Comparison of ENCODE assay signal across 30 cellular contexts in the genomic region with DNA sequence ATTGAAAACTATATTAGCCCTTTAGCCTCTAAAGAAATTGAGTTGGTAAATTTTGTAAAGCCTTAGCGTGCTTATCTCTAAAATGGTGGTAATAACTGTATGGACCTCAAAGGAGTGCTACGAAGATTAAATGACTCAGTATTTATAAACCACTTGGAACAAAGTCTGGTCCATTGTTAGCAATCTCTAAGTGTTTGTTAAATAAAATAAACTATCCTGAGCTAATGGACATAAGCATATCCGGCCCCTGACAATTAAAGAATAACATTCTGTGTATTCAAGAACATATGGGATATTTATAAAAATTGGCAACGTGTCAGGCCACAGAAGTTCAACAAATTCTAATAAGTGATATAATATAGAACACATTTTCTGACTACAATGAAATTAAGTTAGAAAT.
DNase-seq lines count a peak whose midpoint lies in the region; ATAC-seq, FAIRE-seq and TF ChIP-seq lines count a peak whose summit lies in the region.
"Had no signal": no experiment of that assay in that cellular context is flagged by ENCODE, and none has a peak within 500 bp of the region (broad histone marks: within the 10 kb centered on the region; RNA-seq: fewer than 3 reads in every experiment).

No MANE protein-coding gene starts in this region.

- 0 out of 2 replicates have a peak, but pooled peaks cover 4% of the 10 kb centered on the region for H3K36me3 ChIP-seq in ACC112 (ENCODE audit: insufficient read depth, low read length)
- no peaks in the 10 kb centered on the region for H3K36me3 ChIP-seq in HEK293 (ENCODE audit: control insufficient read depth in 2 of 2, insufficient read depth in 1 of 2, low read length in 2 of 2)
- H3K36me3 ChIP-seq in SJSA1, result no peaks in the 10 kb centered on the region
- H3K36me3 ChIP-seq in HepG2 (replicated peaks in 1 of 2; ENCODE audit: control insufficient read depth in 1 of 2, insufficient read depth in 2 of 2, low read length in 2 of 2), result no peaks in the 10 kb centered on the region
- H3K36me3 ChIP-seq: Peyer's patch, sigmoid colon, upper lobe of left lung had no signal

- DNase-seq in SJSA1 (ENCODE audit: low read depth in 1 of 2, low spot score in 2 of 2) (peak; percentile 27 to 89), fibroblast of pulmonary artery (ENCODE audit: low read depth) (peak; percentile 60), right cardiac atrium (no peak), NCI-H1048 (lab: John Stamatoyannopoulos, UW) (no peak), RWPE1 (ENCODE audit: low spot score) (no peak), HepG2 (ENCODE audit: low spot score) (no peak)
- DNase-seq: activated CD4-positive, alpha-beta T cell treated with anti-CD3 and anti-CD28 coated beads, Interleukin-2, amount 50 U/mL, for 1 hour; activated gamma-delta T cell treated with Interleukin-2 at 50 U/mL for 16 hours; activated T-cell treated with anti-CD3 and anti-CD28 coated beads, Interleukin-2, amount 50 U/mL, for 4 hours; Calu3; GOT3; KG1; NCI-H146; NCI-H2107; NCI-H446 treated with DMSO at 0.1 percent for 48 hours; NK-92 treated with Interleukin-12 subunit alpha and Interleukin-12 subunit beta, amount 100 ng/mL, for 24 hours; Peyer's patch; sigmoid colon; stimulated activated CD4-positive, alpha-beta T cell treated with anti-CD3 and anti-CD28 coated beads, Interleukin-4, amount 100 ng/mL, for 4 hours; substantia nigra; upper lobe of left lung had no signal

- no peak for TF ChIP-seq CTCF in HEK293 (tag by site-specific recombination; IDR thresholded peaks at IDR 0.05)
- no peak for TF ChIP-seq CTCF in fibroblast of pulmonary artery (IDR thresholded peaks at IDR 0.05; ENCODE audit: low read length, missing control alignments)
- no peak for TF ChIP-seq CTCF in RWPE1 (conservative IDR thresholded peaks at IDR 0.05; ENCODE audit: low read depth)
- TF ChIP-seq CTCF in HepG2 (CRISPR knock-in tag; IDR thresholded peaks at IDR 0.05), result no peak

- BruUV-seq in HepG2 (replicated peaks; lab: Mats Ljungman, UMichigan), result no TSS peak

- H3K4me3 ChIP-seq in ACC112 (ENCODE audit: low read depth, low read length) (no peak overlapping the region), HEK293 (ENCODE audit: low read depth, low read length) (no peak overlapping the region), SJSA1 (no peak overlapping the region), fibroblast of pulmonary artery (replicated peaks; ENCODE audit: low read depth, low read length) (no peak overlapping the region), right cardiac atrium (ENCODE audit: low read length) (no peak overlapping the region), HepG2 (replicated peaks in 1 of 3; ENCODE audit: insufficient read depth in 1 of 3, low read depth in 2 of 3, low read length in 3 of 3) (no peak overlapping the region)
- H3K4me3 ChIP-seq: lung, Peyer's patch, sigmoid colon, upper lobe of left lung had no signal

- H4K20me1 ChIP-seq in HepG2 (ENCODE audit: insufficient read depth, low read length), result no peaks in the 10 kb centered on the region

- no peak overlapping the region for H3K9ac ChIP-seq in HepG2 (ENCODE audit: insufficient read depth, low read depth, low read length)

- ATAC-seq in right cardiac atrium (no peak), HepG2 (no peak)
- ATAC-seq: activated naive CD8-positive, alpha-beta T cell treated with anti-CD3 and anti-CD28 coated beads, Interleukin-2, amount 50 U/mL, for 24 hours; activated T-cell treated with anti-CD3 and anti-CD28 coated beads, Interleukin-2, amount 50 U/mL, for 4 hours; stimulated activated memory B cell treated with anti-CD40 and anti-IgM and Interleukin-4, amounts not matched to agents 10 μg/mL and 1 μg/mL and 100 μg/mL, for 72 hours; WTC11 had no signal

- CTCF ChIA-PET in HEK293 (lab: Yijun Ruan, JAX) (no interaction called here), RWPE1 (lab: Yijun Ruan, JAX) (interaction anchor here (0.5 kb wide), 1 partner anchor 211 kb away, joined by 3 read pairs; no protein-coding TSS in a partner anchor), HepG2 (lab: Yijun Ruan, JAX; ENCODE audit: low intra/inter-chr PET ratio, low total read pairs) (no interaction called here)

- no peak for TF ChIP-seq POLR2A in HepG2 (IDR thresholded peaks at IDR 0.05; ENCODE audit: insufficient read depth in 1 of 2, low read depth in 2 of 2, low read length in 2 of 2)

- no peaks in the 10 kb centered on the region for H3K27me3 ChIP-seq in ACC112 (ENCODE audit: insufficient read depth, low read length)
- H3K27me3 ChIP-seq in SJSA1 (replicated peaks), result no peaks in the 10 kb centered on the region
- no peaks in the 10 kb centered on the region for H3K27me3 ChIP-seq in right cardiac atrium (ENCODE audit: control insufficient read depth, insufficient read depth)
- H3K27me3 ChIP-seq in HepG2 (ENCODE audit: control insufficient read depth in 1 of 2, insufficient read depth in 2 of 2, low read length in 2 of 2), result peaks cover 2 to 12% of the 10 kb centered on the region in 2 experiments; a peak in 2 of 5 replicates
- H3K27me3 ChIP-seq: Peyer's patch, sigmoid colon, upper lobe of left lung had no signal

- no peak for TF ChIP-seq EP300 in HepG2 (IDR thresholded peaks at IDR 0.05; ENCODE audit: low read depth in 2 of 2, low read length in 2 of 2)
- no peak for TF ChIP-seq EP300 in HepG2 (CRISPR knock-in tag; IDR thresholded peaks at IDR 0.05; ENCODE audit: borderline replicate concordance)

- intact Hi-C loops in right cardiac atrium (cut with DNase I) (no loop called here), HepG2 (cut with micrococcal nuclease; ENCODE audit: unreplicated experiment) (no loop called here)

- H3K9me3 ChIP-seq in HEK293 (ENCODE audit: control insufficient read depth, insufficient read depth, low read depth, low read length), result no peaks in the 10 kb centered on the region
- no peaks in the 10 kb centered on the region for H3K9me3 ChIP-seq in SJSA1 (replicated peaks)
- no peaks in the 10 kb centered on the region for H3K9me3 ChIP-seq in right cardiac atrium (ENCODE audit: control insufficient read depth, low read length)
- peaks cover 8% of the 10 kb centered on the region; the same call in 1 of the 2 replicates for H3K9me3 ChIP-seq in HepG2 (ENCODE audit: low read length)

- in situ Hi-C loops in HepG2 (cut with HindIII; ENCODE audit: extremely low pct_ligation_motif_present, low pct_unique_long_range_greater_than_20kb), result no loop called here

- POLR2A ChIA-PET in HEK293 (lab: Yijun Ruan, JAX), result no interaction called here
- POLR2A ChIA-PET in RWPE1 (lab: Yijun Ruan, JAX; ENCODE audit: low non-redundant PET), result no interaction called here
- POLR2A ChIA-PET in HepG2 (lab: Yijun Ruan, JAX), result no interaction called here

- no peak overlapping the region for H3K4me2 ChIP-seq in HepG2 (ENCODE audit: low read depth, low read length)

- peaks cover 28% of the 10 kb centered on the region for H3K4me1 ChIP-seq in ACC112 (ENCODE audit: control insufficient read depth, insufficient read depth, low read length, unreplicated experiment)
- no peaks in the 10 kb centered on the region for H3K4me1 ChIP-seq in HEK293 (ENCODE audit: control insufficient read depth, insufficient read depth, low read length)
- peaks cover 37% of the 10 kb centered on the region for H3K4me1 ChIP-seq in SJSA1 (replicated peaks)
- H3K4me1 ChIP-seq in right cardiac atrium (ENCODE audit: control insufficient read depth, insufficient read depth, low read length), result no peaks in the 10 kb centered on the region
- peaks cover 19% of the 10 kb centered on the region for H3K4me1 ChIP-seq in HepG2 (ENCODE audit: insufficient read depth, low read length)
- H3K4me1 ChIP-seq: Peyer's patch, sigmoid colon had no signal

- H2AFZ ChIP-seq in ACC112 (ENCODE audit: low read length, unreplicated experiment) (peak overlapping the region; percentile 42), HepG2 (ENCODE audit: low read length) (no peak overlapping the region)

- 62% methylated on average over 4 of the region's 4 CpGs for WGBS in right cardiac atrium
- 8% methylated on average over 4 of the region's 4 CpGs for WGBS in HepG2 (ENCODE audit: low lambda C conversion rate)

- H3K79me2 ChIP-seq in ACC112 (ENCODE audit: control insufficient read depth, insufficient read depth, low read length, unreplicated experiment) (no peaks in the 10 kb centered on the region), HepG2 (ENCODE audit: insufficient read depth, low read length) (no peaks in the 10 kb centered on the region)

- H3K27ac ChIP-seq in ACC112 (ENCODE audit: low read depth, low read length), result peak overlapping the region; percentile 45
- H3K27ac ChIP-seq in HEK293 (ENCODE audit: extremely low read depth, low read depth, low read length), result no peak overlapping the region
- no peak overlapping the region for H3K27ac ChIP-seq in SJSA1
- H3K27ac ChIP-seq in right cardiac atrium (ENCODE audit: low read length), result no peak overlapping the region
- no peak overlapping the region for H3K27ac ChIP-seq in RWPE1
- no peak overlapping the region for H3K27ac ChIP-seq in HepG2 (ENCODE audit: extremely low read length, insufficient read depth, low read length)
- H3K27ac ChIP-seq: C4-2B, epithelial cell of prostate, Peyer's patch, sigmoid colon, upper lobe of left lung had no signal

- no peak for TF ChIP-seq RAD21 in HepG2 (CRISPR knock-in tag; IDR thresholded peaks at IDR 0.05)

- no peak for FAIRE-seq in HepG2 (lab: Jason Lieb, UNC)
- FAIRE-seq: frontal cortex had no signal

TF ChIP-seq in HEK293, 187 proteins besides CTCF, POLR2A, EP300 and RAD21:
- TF ChIP-seq ZNF10 (tag by site-specific recombination; IDR thresholded peaks at IDR 0.05), result no peak
- no peak for TF ChIP-seq ZFP41 (tag by site-specific recombination; IDR thresholded peaks at IDR 0.05; ENCODE audit: borderline replicate concordance)
- TF ChIP-seq TCF7L2 (IDR thresholded peaks at IDR 0.05; ENCODE audit: borderline replicate concordance, low read depth, low read length), result peak; percentile 63; the same call in 1 of the 2 replicates

TF ChIP-seq in HepG2, 621 proteins besides CTCF, POLR2A, EP300 and RAD21 (continues in another document):
- TF ChIP-seq ADNP (CRISPR knock-in tag; IDR thresholded peaks at IDR 0.05) (no peak), ZFP82 (CRISPR knock-in tag; IDR thresholded peaks at IDR 0.05; ENCODE audit: borderline replicate concordance) (no peak), RARA (CRISPR knock-in tag; IDR thresholded peaks at IDR 0.05) (no peak), NAIF1 (CRISPR knock-in tag; IDR thresholded peaks at IDR 0.05; ENCODE audit: borderline replicate concordance) (no peak), FOXC1 (CRISPR knock-in tag; IDR thresholded peaks at IDR 0.05; ENCODE audit: borderline replicate concordance) (no peak), BRD4 (CRISPR knock-in tag; IDR thresholded peaks at IDR 0.05) (no peak), MTA1 (CRISPR knock-in tag; IDR thresholded peaks at IDR 0.05; ENCODE audit: borderline replicate concordance) (no peak), PAWR (CRISPR knock-in tag; IDR thresholded peaks at IDR 0.05; ENCODE audit: borderline replicate concordance) (no peak)
- TF ChIP-seq, protein P1, sequence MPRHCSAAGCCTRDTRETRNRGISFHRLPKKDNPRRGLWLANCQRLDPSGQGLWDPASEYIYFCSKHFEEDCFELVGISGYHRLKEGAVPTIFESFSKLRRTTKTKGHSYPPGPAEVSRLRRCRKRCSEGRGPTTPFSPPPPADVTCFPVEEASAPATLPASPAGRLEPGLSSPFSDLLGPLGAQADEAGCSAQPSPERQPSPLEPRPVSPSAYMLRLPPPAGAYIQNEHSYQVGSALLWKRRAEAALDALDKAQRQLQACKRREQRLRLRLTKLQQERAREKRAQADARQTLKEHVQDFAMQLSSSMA (CRISPR knock-in tag; IDR thresholded peaks at IDR 0.05), result no peak

Comparison
In these comparisons a context has a peak if more than half of its experiments do, and no peak if none do; other contexts are left out.
1. DNase-seq: peak in SJSA1 (2 of 2) and fibroblast of pulmonary artery (single experiment); none in right cardiac atrium (0 of 3), NCI-H1048 (single experiment), RWPE1 (single experiment) and HepG2 (single experiment).